17 cellular contexts compared by ENCODE assay signal in the genomic region with DNA sequence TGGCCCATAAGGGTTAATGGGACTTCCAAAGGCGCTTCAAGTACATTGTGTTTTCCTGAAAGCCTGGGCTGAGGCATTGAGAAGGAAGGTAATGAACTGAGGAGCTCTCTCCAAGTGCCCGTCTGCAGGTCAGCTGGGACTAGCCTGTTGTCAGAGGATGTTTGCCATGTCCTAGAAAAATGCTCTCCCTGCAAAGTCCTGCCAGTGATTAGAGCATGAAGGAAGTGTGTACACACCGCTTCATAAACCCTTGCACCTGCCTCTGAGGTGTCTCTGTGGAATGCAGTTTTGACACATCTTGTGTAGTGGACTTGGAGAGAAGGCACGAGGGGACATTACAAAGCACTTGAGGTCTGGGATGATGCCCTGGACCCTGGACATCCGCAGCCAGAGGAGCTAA.
"Had no signal": no experiment of that assay in that cellular context is flagged by ENCODE, and none has a peak within 500 bp of the region (broad histone marks: within the 10 kb centered on the region; RNA-seq: fewer than 3 reads in every experiment).

No MANE protein-coding gene starts in this region.

- H3K27ac Mint-ChIP-seq: activated naive CD4-positive, alpha-beta T cell treated with anti-CD3 and anti-CD28 coated beads, Interleukin-2, amount 50 U/mL, for 72 hours; activated T-cell treated with anti-CD3 and anti-CD28 coated beads, Interleukin-2, amount 50 U/mL, for 72 hours; dendritic cell treated with granulocyte-macrophage colony-stimulating factor and Interleukin-4, amounts not matched to agents 40 ng/mL and 50 ng/mL, for 4 days; natural killer cell; stimulated activated naive B cell treated with anti-CD40 and anti-IgM and Interleukin-4, amounts not matched to agents 10 μg/mL and 1 μg/mL and 100 μg/mL, for 72 hours had no signal

- H3K4me3 ChIP-seq: adrenal gland, breast epithelium, esophagus squamous epithelium, lower lobe of right lung, ovary, thoracic aorta, upper lobe of left lung had no signal

- DNase-seq: activated CD4-positive, alpha-beta T cell treated with anti-CD3 and anti-CD28 coated beads for 1 hour; activated CD8-positive, alpha-beta memory T cell treated with anti-CD3 and anti-CD28 coated beads for 24 hours; activated gamma-delta T cell; activated T-cell treated with anti-CD3 and anti-CD28 coated beads, Interleukin-2, amount 50 U/mL, for 72 hours; adrenal gland; effector CD8-positive, alpha-beta T cell; esophagus squamous epithelium; lower lobe of right lung; natural killer cell; ovary; stimulated activated naive B cell treated with anti-CD40 and anti-IgM and Interleukin-4, amounts not matched to agents 10 μg/mL and 1 μg/mL and 100 μg/mL, for 72 hours; upper lobe of left lung; WERI-Rb-1 had no signal

- H3K36me3 ChIP-seq: adrenal gland, breast epithelium, esophagus squamous epithelium, lower lobe of right lung, ovary, thoracic aorta, upper lobe of left lung, WERI-Rb-1 had no signal

- H3K4me3 Mint-ChIP-seq: activated T-cell treated with anti-CD3 and anti-CD28 coated beads, Interleukin-2, amount 50 U/mL, for 72 hours; dendritic cell treated with granulocyte-macrophage colony-stimulating factor and Interleukin-4, amounts not matched to agents 40 ng/mL and 50 ng/mL, for 4 days; natural killer cell; stimulated activated naive B cell treated with anti-CD40 and anti-IgM and Interleukin-4, amounts not matched to agents 10 μg/mL and 1 μg/mL and 100 μg/mL, for 72 hours had no signal

- H3K4me1 Mint-ChIP-seq: natural killer cell had no signal

- H3K27me3 Mint-ChIP-seq: dendritic cell treated with granulocyte-macrophage colony-stimulating factor and Interleukin-4, amounts not matched to agents 40 ng/mL and 50 ng/mL, for 4 days; stimulated activated naive B cell treated with anti-CD40 and anti-IgM and Interleukin-4, amounts not matched to agents 10 μg/mL and 1 μg/mL and 100 μg/mL, for 72 hours had no signal

- H3K27ac ChIP-seq: adrenal gland, breast epithelium, esophagus squamous epithelium, lower lobe of right lung, ovary, thoracic aorta, upper lobe of left lung, WERI-Rb-1 had no signal

- H3K9me3 ChIP-seq: adrenal gland, breast epithelium, lower lobe of right lung, ovary, thoracic aorta had no signal

- H3K36me3 Mint-ChIP-seq: activated naive CD4-positive, alpha-beta T cell treated with anti-CD3 and anti-CD28 coated beads, Interleukin-2, amount 50 U/mL, for 72 hours; natural killer cell had no signal

- H3K27me3 ChIP-seq: adrenal gland, breast epithelium, esophagus squamous epithelium, ovary, upper lobe of left lung had no signal

- H3K4me1 ChIP-seq: breast epithelium, upper lobe of left lung had no signal

- ATAC-seq: activated naive CD4-positive, alpha-beta T cell treated with anti-CD3 and anti-CD28 coated beads, Interleukin-2, amount 50 U/mL, for 72 hours; activated T-cell treated with anti-CD3 and anti-CD28 coated beads, Interleukin-2, amount 50 U/mL, for 72 hours; lower lobe of right lung; natural killer cell; stimulated activated naive B cell treated with anti-CD40 and anti-IgM and Interleukin-4, amounts not matched to agents 10 μg/mL and 1 μg/mL and 100 μg/mL, for 72 hours had no signal
